19 cellular contexts compared by ENCODE assay signal in genomic region chr16:12305847-12306246, GRCh38.
"Had no signal": no experiment of that assay in that cellular context is flagged by ENCODE, and none has a peak within 500 bp of the region (broad histone marks: within the 10 kb centered on the region; RNA-seq: fewer than 3 reads in every experiment).

No MANE protein-coding gene starts in this region.

- H3K27me3 ChIP-seq: gastrocnemius medialis, heart right ventricle, neutrophil, right lobe of liver, suprapubic skin, thyroid gland had no signal

- DNase-seq: effector CD4-positive, alpha-beta T cell; endodermal cell; gastrocnemius medialis; heart right ventricle; hypothalamus; kidney glomerular epithelial cell; mucosa of descending colon; naive thymus-derived CD8-positive, alpha-beta T cell; psoas muscle; retina; right lobe of liver; stimulated activated CD4-positive, alpha-beta T cell treated with anti-CD3 and anti-CD28 coated beads, Interleukin-4, amount 100 ng/mL, for 1 hour; stimulated activated CD8-positive, alpha-beta memory T cell treated with anti-CD3 and anti-CD28 coated beads, Interleukin-4, amount 100 ng/mL, for 48 hours; stimulated activated naive CD8-positive, alpha-beta T cell treated with anti-CD3 and anti-CD28 coated beads, Interleukin-15, Interleukin-2, amounts not matched to agents 100 U/mL and 50 U/mL, for 24 hours; thyroid gland had no signal

- H3K36me3 ChIP-seq: gastrocnemius medialis, neutrophil, right lobe of liver, suprapubic skin, thyroid gland had no signal

- H3K4me1 ChIP-seq: gastrocnemius medialis, psoas muscle, right lobe of liver, thyroid gland had no signal

- H3K4me3 ChIP-seq: gastrocnemius medialis, heart right ventricle, mucosa of descending colon, psoas muscle, right lobe of liver, suprapubic skin, thyroid gland had no signal

- H3K27ac ChIP-seq: gastrocnemius medialis, heart right ventricle, neutrophil, psoas muscle, right lobe of liver, suprapubic skin, thyroid gland had no signal

- H3K9me3 ChIP-seq: gastrocnemius medialis, heart right ventricle, mucosa of descending colon, neutrophil, psoas muscle, right lobe of liver, suprapubic skin, thyroid gland had no signal

- ATAC-seq: gastrocnemius medialis; heart right ventricle; left lobe of liver; mucosa of descending colon; naive thymus-derived CD8-positive, alpha-beta T cell; psoas muscle; right lobe of liver; stimulated activated effector memory CD8-positive, alpha-beta T cell treated with anti-CD3 and anti-CD28 coated beads, Interleukin-12 subunit alpha, Interleukin-12 subunit beta, amount 100 ng/mL, for 72 hours; stimulated activated naive CD8-positive, alpha-beta T cell treated with anti-CD3 and anti-CD28 coated beads, Interleukin-15, Interleukin-2, amounts not matched to agents 100 U/mL and 50 U/mL, for 24 hours had no signal
